In genomic region chr1:27856561-27857343, GRCh38 we compare ENCODE assay signal across 21 cellular contexts. TPM values are rescaled to one million over a fixed set of nuclear protein-coding genes. Genes with fewer than 3 reads are reported as not detected.
DNase-seq lines count a peak whose midpoint lies in the region; ATAC-seq and TF ChIP-seq lines count a peak whose summit lies in the region.
"Had no signal": no experiment of that assay in that cellular context is flagged by ENCODE, and none has a peak within 500 bp of the region (broad histone marks: within the 10 kb centered on the region; RNA-seq: fewer than 3 reads in every experiment).

No MANE protein-coding gene starts in this region.

- DNase-seq in T-helper 2 cell treated with Interferon-gamma antibody and Interleukin-4, amounts not matched to agents 5 μg/mL and 100 μg/mL, for 36 hours (ENCODE audit: low spot score), result no peak
- DNase-seq in T-helper 2 cell, result no peak
- no peak for DNase-seq in H9
- peak; percentile 54 for DNase-seq in chondrocyte (ENCODE audit: low spot score)
- peak; percentile 60 for DNase-seq in sigmoid colon
- DNase-seq in NCI-H1092 treated with DMSO at 0.1 percent for 48 hours (lab: John Stamatoyannopoulos, UW), result no peak
- DNase-seq: CD4-positive, alpha-beta T cell; EL; Kasumi-1; MM.1S; NCI-H1105; NCI-H2081; NK-92 treated with Interleukin-12 subunit alpha and Interleukin-12 subunit beta, amount 100 ng/mL, for 24 hours; Right ventricle myocardium superior had no signal

- H2BK15ac ChIP-seq in H9 (ENCODE audit: low read depth, low read length), result no peak overlapping the region

- no peak overlapping the region for H3K14ac ChIP-seq in H9 (ENCODE audit: insufficient read depth, low read length)

- H3K23me2 ChIP-seq in H9 (ENCODE audit: insufficient read length, low read depth, low read length, poor library complexity, severe bottlenecking), result no peaks in the 10 kb centered on the region

- no peak for TF ChIP-seq POLR2A in sigmoid colon (IDR thresholded peaks at IDR 0.05)

- H3K79me2 ChIP-seq in H9 (ENCODE audit: insufficient read depth, low read length), result no peaks in the 10 kb centered on the region

- H3K4me2 ChIP-seq in H9 (ENCODE audit: insufficient read depth, insufficient read length, low read length), result no peak overlapping the region

- no peak for TF ChIP-seq EP300 in sigmoid colon (IDR thresholded peaks at IDR 0.05)

- no peak overlapping the region for H3K4ac ChIP-seq in H9 (ENCODE audit: low read depth, low read length)

- H3K9me3 ChIP-seq in H9 (ENCODE audit: control insufficient read depth, low read depth, low read length) (peaks cover 3% of the 10 kb centered on the region), sigmoid colon (no peaks in the 10 kb centered on the region)
- H3K9me3 ChIP-seq: HAP-1 had no signal

- no peaks in the 10 kb centered on the region for H3K4me1 ChIP-seq in H9 (ENCODE audit: insufficient read depth, low read length)
- H3K4me1 ChIP-seq in sigmoid colon, result peaks cover 0 to 11% (median 4%) of the 10 kb centered on the region in 4 donors
- H3K4me1 ChIP-seq: HAP-1 had no signal

- no peak overlapping the region for H3K18ac ChIP-seq in H9 (ENCODE audit: insufficient read length, low read depth, low read length)

- H3T11ph ChIP-seq in H9 (ENCODE audit: low read length), result no peak overlapping the region

- peaks cover 6% of the 10 kb centered on the region for H3K4me1 Mint-ChIP-seq in T-helper 2 cell treated with Interferon-gamma antibody and Interleukin-4, amounts not matched to agents 5 μg/mL and 100 μg/mL, for 36 hours (ENCODE audit: low read depth)
- peaks cover 10 to 13% of the 10 kb centered on the region in 2 experiments; a peak in 2 of 4 replicates for H3K4me1 Mint-ChIP-seq in H9
- peaks cover 5% of the 10 kb centered on the region for H3K4me1 Mint-ChIP-seq in chondrocyte (ENCODE audit: low read depth)

- no peak overlapping the region for H4K8ac ChIP-seq in H9 (replicated peaks; ENCODE audit: insufficient read length, low read depth, low read length)

- peaks cover 2% of the 10 kb centered on the region for H3K27me3 Mint-ChIP-seq in T-helper 2 cell treated with Interferon-gamma antibody and Interleukin-4, amounts not matched to agents 5 μg/mL and 100 μg/mL, for 36 hours (ENCODE audit: low read depth)
- no peaks in the 10 kb centered on the region; the same call in 1 of the 2 replicates for H3K27me3 Mint-ChIP-seq in H9 (ENCODE audit: low read depth)
- H3K27me3 Mint-ChIP-seq in chondrocyte (ENCODE audit: low read depth), result no peaks in the 10 kb centered on the region
- H3K27me3 Mint-ChIP-seq: B cell; CD4-positive, alpha-beta T cell; IgD-negative memory B cell had no signal

- H2BK5ac ChIP-seq in H9 (ENCODE audit: insufficient read length, low read length), result no peak overlapping the region

- H3K36me3 ChIP-seq in sigmoid colon, result peaks cover 0 to 1% (median 0%) of the 10 kb centered on the region in 4 donors

- H4K20me1 ChIP-seq in H9 (ENCODE audit: control insufficient read depth, insufficient read depth, insufficient read length), result no peaks in the 10 kb centered on the region

- TF ChIP-seq CTCF in H9 (conservative IDR thresholded peaks at IDR 0.05), result no peak
- no peak for TF ChIP-seq CTCF in chondrocyte (IDR thresholded peaks at IDR 0.05)
- TF ChIP-seq CTCF in sigmoid colon (IDR thresholded peaks at IDR 0.05), result no peak

- no peak overlapping the region for H4K91ac ChIP-seq in H9 (ENCODE audit: insufficient read length, low read depth, low read length)

- no peak overlapping the region for H3K27ac ChIP-seq in H9 (ENCODE audit: insufficient read length, low read depth, low read length)
- H3K27ac ChIP-seq in sigmoid colon, result no peak overlapping the region

- intact Hi-C loops in sigmoid colon (cut with DNase I), result no loop called here

- no peaks in the 10 kb centered on the region for H3K27me3 ChIP-seq in H9 (ENCODE audit: insufficient read depth, low read length)
- no peaks in the 10 kb centered on the region for H3K27me3 ChIP-seq in sigmoid colon

- no peak overlapping the region for H3K4me3 ChIP-seq in sigmoid colon
- H3K4me3 ChIP-seq: GM12878, HAP-1 had no signal

- WGBS in H9 (ENCODE audit: extremely low coverage, insufficient read length, low lambda C conversion rate), result no CpG with 5 or more reads among the region's 12 CpGs
- 72 to 83% methylated on average over 12 of the region's 12 CpGs for WGBS in sigmoid colon, 2 donors

- no peak overlapping the region for H2BK12ac ChIP-seq in H9 (ENCODE audit: insufficient read length, low read depth, low read length)

- H3K9me3 Mint-ChIP-seq in T-helper 2 cell treated with Interferon-gamma antibody and Interleukin-4, amounts not matched to agents 5 μg/mL and 100 μg/mL, for 36 hours, result no peaks in the 10 kb centered on the region
- H3K9me3 Mint-ChIP-seq in H9 (peaks cover 2 to 4% of the 10 kb centered on the region in 2 experiments; a peak in 2 of 5 replicates), chondrocyte (ENCODE audit: low read depth) (no peaks in the 10 kb centered on the region)
- H3K9me3 Mint-ChIP-seq: CD4-positive, alpha-beta T cell; IgD-negative memory B cell had no signal

- H4K5ac ChIP-seq in H9 (ENCODE audit: insufficient read length, low read depth, low read length), result no peak overlapping the region

- H3K36me3 Mint-ChIP-seq in T-helper 2 cell treated with Interferon-gamma antibody and Interleukin-4, amounts not matched to agents 5 μg/mL and 100 μg/mL, for 36 hours (ENCODE audit: low read depth), result no peaks in the 10 kb centered on the region
- peaks cover 3 to 6% (median 4%) of the 10 kb centered on the region in 3 experiments; a peak in 6 of 7 replicates for H3K36me3 Mint-ChIP-seq in H9 (ENCODE audit: insufficient read depth in 1 of 3, low read depth in 3 of 3)
- H3K36me3 Mint-ChIP-seq in chondrocyte (ENCODE audit: low read depth), result no peaks in the 10 kb centered on the region
- H3K36me3 Mint-ChIP-seq: IgD-negative memory B cell had no signal

- H3K56ac ChIP-seq in H9 (ENCODE audit: insufficient read length, low read depth, low read length), result no peak overlapping the region

- no peak overlapping the region for H2BK20ac ChIP-seq in H9 (ENCODE audit: low read depth, low read length, poor library complexity, severe bottlenecking)

- ATAC-seq in SK-N-SH treated with all-trans-retinoic acid at 6 μM for 48 hours (no peak), HG02852 (IDR thresholded peaks at IDR 0.05; ENCODE audit: unreplicated experiment) (no peak)
- ATAC-seq: GM12878 had no signal

- no peaks in the 10 kb centered on the region for H3K79me1 ChIP-seq in H9 (ENCODE audit: insufficient read depth, low read depth, low read length, poor library complexity, severe bottlenecking)

- peak overlapping the region; percentile 4 for H3K27ac Mint-ChIP-seq in T-helper 2 cell treated with Interferon-gamma antibody and Interleukin-4, amounts not matched to agents 5 μg/mL and 100 μg/mL, for 36 hours
- H3K27ac Mint-ChIP-seq in H9 (peak overlapping the region in 2 of 3 experiments; percentile 11 to 27; a peak in 1 of 7 replicates), chondrocyte (ENCODE audit: unreplicated experiment) (no peak overlapping the region)
- H3K27ac Mint-ChIP-seq: B cell; CD4-positive, alpha-beta T cell; IgD-negative memory B cell had no signal

- H2AK5ac ChIP-seq in H9 (ENCODE audit: insufficient read length, low read length), result no peak overlapping the region

- H3K9ac ChIP-seq in H9 (ENCODE audit: extremely low read depth, insufficient read length, low read length), result no peak overlapping the region

- no peak overlapping the region for H3K23ac ChIP-seq in H9 (ENCODE audit: insufficient read length, low read depth, low read length)

- no peak overlapping the region for H2AFZ ChIP-seq in H9 (ENCODE audit: low read length)

- H2BK120ac ChIP-seq in H9 (ENCODE audit: low read depth, low read length, poor library complexity, severe bottlenecking), result no peak overlapping the region

- no peak overlapping the region for H3K4me3 Mint-ChIP-seq in T-helper 2 cell treated with Interferon-gamma antibody and Interleukin-4, amounts not matched to agents 5 μg/mL and 100 μg/mL, for 36 hours
- H3K4me3 Mint-ChIP-seq in H9 (no peak overlapping the region), chondrocyte (ENCODE audit: unreplicated experiment) (no peak overlapping the region)
- H3K4me3 Mint-ChIP-seq: B cell; CD4-positive, alpha-beta T cell had no signal

TF ChIP-seq in SK-N-SH treated with all-trans-retinoic acid at 6 μM for 48 hours, 23 proteins besides CTCF, POLR2A, EP300 and RAD21 (continues in another document):
- TF ChIP-seq OSR1 (CRISPR knock-in tag; IDR thresholded peaks at IDR 0.05), result no peak
- no peak for TF ChIP-seq ZNF565 (CRISPR knock-in tag; conservative IDR thresholded peaks at IDR 0.05; ENCODE audit: low read depth)
- no peak for TF ChIP-seq CREB5 (CRISPR knock-in tag; IDR thresholded peaks at IDR 0.05; ENCODE audit: low read depth)

RNA-seq across cellular contexts. Expression of gene THEMIS2, which starts 15.6 kb away (rescaled TPM):
- total RNA-seq in H9 (2021) (17.2 and 18.7 TPM in 2 replicates), chondrocyte (1.2 to 3.9 TPM (median 1.6 TPM) in 3 replicates), sigmoid colon (10 to 100 TPM; 13.7 to 23.5 (median 18.9) TPM)
- 10 to 100 TPM in 2 of 3 donors, 1 to 10 TPM in 1; 9.0 to 32.2 (median 14.8) TPM for polyA plus RNA-seq in sigmoid colon
- total RNA-seq: A172 had no signal

RNA-seq across cellular contexts. Expression of gene PPP1R8, which starts 26.2 kb away (rescaled TPM):
- total RNA-seq in H9 (2021) (58.8 and 59.9 TPM in 2 replicates), chondrocyte (39.7 to 42.9 TPM (median 41.7 TPM) in 3 replicates), sigmoid colon (10 to 100 TPM; 25.8 to 37.5 (median 36.1) TPM)
- polyA plus RNA-seq in sigmoid colon, result 10 to 100 TPM; 31.2 to 31.8 (median 31.7) TPM

RNA-seq across cellular contexts. Expression of gene RPA2, which starts 57.6 kb away (rescaled TPM):
- total RNA-seq in H9 (2021), result 81.4 and 83.5 TPM in 2 replicates
- 15.1 to 24.8 TPM (median 15.5 TPM) in 3 replicates for total RNA-seq in chondrocyte
- 10 to 100 TPM; 13.8 to 30.0 (median 23.2) TPM for total RNA-seq in sigmoid colon
- polyA plus RNA-seq in sigmoid colon, result 10 to 100 TPM; 26.4 to 34.9 (median 26.6) TPM

Comparison
In these comparisons a context has a peak if more than half of its experiments do, and no peak if none do; other contexts are left out.
1. DNase-seq: peak in chondrocyte (single experiment) and sigmoid colon (single experiment); none in T-helper 2 cell treated with Interferon-gamma antibody and Interleukin-4, amounts not matched to agents 5 μg/mL and 100 μg/mL, for 36 hours (single experiment), T-helper 2 cell (0 of 5), H9 (single experiment) and NCI-H1092 treated with DMSO at 0.1 percent for 48 hours (single experiment).